ENCODE assay signal across 20 cellular contexts in genomic region chr9:75138260-75139040, GRCh38. TPM values are rescaled to one million over a fixed set of nuclear protein-coding genes. Genes with fewer than 3 reads are reported as not detected.
DNase-seq lines count a peak whose midpoint lies in the region; ATAC-seq lines count a peak whose summit lies in the region.
"Had no signal": no experiment of that assay in that cellular context is flagged by ENCODE, and none has a peak within 500 bp of the region (broad histone marks: within the 10 kb centered on the region; RNA-seq: fewer than 3 reads in every experiment).

No MANE protein-coding gene starts in this region.

- intact Hi-C loops in left cardiac atrium (cut with DNase I) (no loop called here), posterior vena cava (cut with DNase I) (no loop called here)

- peak overlapping the region in 1 of 2 donors; percentile 92 for H3K27ac Mint-ChIP-seq in stimulated activated naive CD8-positive, alpha-beta T cell treated with anti-CD3 and anti-CD28 coated beads, Interleukin-15, amount 100 ng/mL, for 72 hours
- peak overlapping the region; percentile 89 for H3K27ac Mint-ChIP-seq in T-helper 17 cell
- H3K27ac Mint-ChIP-seq: WTC11 had no signal

- peaks cover 2 to 4% of the 10 kb centered on the region in 2 donors for H3K9me3 Mint-ChIP-seq in stimulated activated naive CD8-positive, alpha-beta T cell treated with anti-CD3 and anti-CD28 coated beads, Interleukin-15, amount 100 ng/mL, for 72 hours

- H3K4me1 Mint-ChIP-seq in stimulated activated naive CD8-positive, alpha-beta T cell treated with anti-CD3 and anti-CD28 coated beads, Interleukin-15, amount 100 ng/mL, for 72 hours: peaks cover 32% of the 10 kb centered on the region
- peaks cover 55% of the 10 kb centered on the region for H3K4me1 Mint-ChIP-seq in T-helper 17 cell

- H3K27me3 ChIP-seq in H7 (ENCODE audit: control insufficient read depth, insufficient read depth, low read length): no peaks in the 10 kb centered on the region

- peaks cover 1% of the 10 kb centered on the region; the same call in 1 of the 2 replicates for H3K36me3 ChIP-seq in H7 (replicated peaks; ENCODE audit: control insufficient read depth, insufficient read depth, low read length)

- H3K9me3 ChIP-seq in T-helper 17 cell (ENCODE audit: control insufficient read depth, low read length, poor library complexity, severe bottlenecking): no peaks in the 10 kb centered on the region
- H3K9me3 ChIP-seq: SK-N-SH had no signal

- H3K27me3 Mint-ChIP-seq in stimulated activated naive CD8-positive, alpha-beta T cell treated with anti-CD3 and anti-CD28 coated beads, Interleukin-15, amount 100 ng/mL, for 72 hours: no peaks in the 10 kb centered on the region
- H3K27me3 Mint-ChIP-seq in T-helper 17 cell: no peaks in the 10 kb centered on the region

- H3K4me3 ChIP-seq in H7 (ENCODE audit: insufficient read depth, low read depth, low read length): no peak overlapping the region

- no peak overlapping the region for H3K4me3 Mint-ChIP-seq in stimulated activated naive CD8-positive, alpha-beta T cell treated with anti-CD3 and anti-CD28 coated beads, Interleukin-15, amount 100 ng/mL, for 72 hours
- peak overlapping the region; percentile 78 for H3K4me3 Mint-ChIP-seq in T-helper 17 cell
- H3K4me3 Mint-ChIP-seq: WTC11 had no signal

- DNase-seq in stimulated activated naive CD8-positive, alpha-beta T cell treated with anti-CD3 and anti-CD28 coated beads, Interleukin-15, amount 100 ng/mL, for 72 hours: no peak
- DNase-seq in stimulated activated naive CD8-positive, alpha-beta T cell treated with anti-CD3 and anti-CD28 coated beads, Interleukin-15, Interleukin-2, amounts not matched to agents 100 U/mL and 50 U/mL, for 24 hours: no peak
- no peak for DNase-seq in T-helper 17 cell
- DNase-seq in central memory CD4-positive, alpha-beta T cell: peak; percentile 20
- no peak for DNase-seq in left cardiac atrium
- no peak for DNase-seq in posterior vena cava (ENCODE audit: low spot score)
- DNase-seq in H7: no peak
- DNase-seq: activated gamma-delta T cell; DMS153; glutamatergic neuron; HCEC 1CT; Karpas-422; NCI-H1694; NCI-H2227 treated with DMSO at 0.1 percent for 48 hours; nucleus accumbens; SK-N-SH; stimulated activated CD8-positive, alpha-beta memory T cell treated with anti-CD3 and anti-CD28 coated beads, Interleukin-4, amount 100 ng/mL, for 48 hours; T-helper 9 cell; trophoblast cell had no signal

- peaks cover 15% of the 10 kb centered on the region for H3K36me3 Mint-ChIP-seq in T-helper 17 cell (ENCODE audit: low read depth)

- ATAC-seq in stimulated activated naive CD8-positive, alpha-beta T cell treated with anti-CD3 and anti-CD28 coated beads, Interleukin-15, amount 100 ng/mL, for 72 hours: peak; percentile 71
- no peak for ATAC-seq in stimulated activated naive CD8-positive, alpha-beta T cell treated with anti-CD3 and anti-CD28 coated beads, Interleukin-15, Interleukin-2, amounts not matched to agents 100 U/mL and 50 U/mL, for 24 hours
- peak; percentile 79 for ATAC-seq in T-helper 17 cell
- no peak for ATAC-seq in left cardiac atrium
- ATAC-seq: WTC11 had no signal

RNA-seq across cellular contexts. Expression of gene OSTF1, which starts 50.1 kb away (rescaled TPM):
- total RNA-seq in T-helper 17 cell (10 to 100 TPM; 85.2 to 95.1 TPM), left cardiac atrium (10 to 100 TPM; 32.7 to 35.7 TPM), posterior vena cava (10 to 100 TPM; 36.5 to 40.2 TPM)
- total RNA-seq in H7 (2014; rRNA removed; shearing (Covaris generic)): 17.3 and 18.5 TPM in 2 replicates

RNA-seq across cellular contexts. Expression of gene NMRK1, which starts 50.5 kb away (rescaled TPM):
- total RNA-seq in T-helper 17 cell (10 to 100 TPM; 56.7 to 70.0 TPM), left cardiac atrium (10 to 100 TPM; 21.4 to 23.3 TPM), posterior vena cava (10 to 100 TPM; 22.0 to 23.0 TPM)
- total RNA-seq in H7 (2014; rRNA removed; shearing (Covaris generic)): 12.0 and 13.3 TPM in 2 replicates

Comparison
In these comparisons a context has a peak if more than half of its experiments do, and no peak if none do; other contexts are left out.
1. ATAC-seq: peak in stimulated activated naive CD8-positive, alpha-beta T cell treated with anti-CD3 and anti-CD28 coated beads, Interleukin-15, amount 100 ng/mL, for 72 hours (single experiment) and T-helper 17 cell (single experiment); none in stimulated activated naive CD8-positive, alpha-beta T cell treated with anti-CD3 and anti-CD28 coated beads, Interleukin-15, Interleukin-2, amounts not matched to agents 100 U/mL and 50 U/mL, for 24 hours (single experiment) and left cardiac atrium (0 of 2).